In genomic region chr10:8026349-8027259, GRCh38 we compare ENCODE assay signal across 11 cellular contexts. TPM values are rescaled to one million over a fixed set of nuclear protein-coding genes. Genes with fewer than 3 reads are reported as not detected.
DNase-seq lines count a peak whose midpoint lies in the region; ATAC-seq, FAIRE-seq and TF ChIP-seq lines count a peak whose summit lies in the region.
"Had no signal": no experiment of that assay in that cellular context is flagged by ENCODE, and none has a peak within 500 bp of the region (broad histone marks: within the 10 kb centered on the region; RNA-seq: fewer than 3 reads in every experiment).

No MANE protein-coding gene starts in this region.

- H3K27me3 Mint-ChIP-seq in Calu3 (ENCODE audit: unreplicated experiment) (peaks cover 7% of the 10 kb centered on the region), memory B cell (peaks cover 8% of the 10 kb centered on the region)
- peaks cover 11% of the 10 kb centered on the region for H3K27me3 Mint-ChIP-seq in activated T-helper 2 cell treated with anti-CD3 and anti-CD28 coated beads, Interferon-gamma antibody, Interleukin-2, Interleukin-4, amounts not matched to agents 10 μg/mL and 5 μg/mL and 100 μg/mL, durations not matched to agents 14 hours and 24 hours and 36 hours (ENCODE audit: low read depth)

- no peak overlapping the region for H3K4me3 ChIP-seq in H7 (ENCODE audit: insufficient read depth, low read depth, low read length)
- H3K4me3 ChIP-seq: dorsolateral prefrontal cortex, suprapubic skin had no signal

- H3K9me3 Mint-ChIP-seq in Calu3 (ENCODE audit: low read depth, unreplicated experiment) = no peaks in the 10 kb centered on the region
- no peaks in the 10 kb centered on the region for H3K9me3 Mint-ChIP-seq in activated T-helper 2 cell treated with anti-CD3 and anti-CD28 coated beads, Interferon-gamma antibody, Interleukin-2, Interleukin-4, amounts not matched to agents 10 μg/mL and 5 μg/mL and 100 μg/mL, durations not matched to agents 14 hours and 24 hours and 36 hours
- no peaks in the 10 kb centered on the region for H3K9me3 Mint-ChIP-seq in memory B cell
- H3K9me3 Mint-ChIP-seq: nephron progenitor cell had no signal

- intact Hi-C loops in Calu3 (cut with micrococcal nuclease; ENCODE audit: unreplicated experiment) = no loop called here
- intact Hi-C loops in activated T-helper 2 cell treated with anti-CD3 and anti-CD28 coated beads, Interferon-gamma antibody, Interleukin-2, Interleukin-4, amounts not matched to agents 10 μg/mL and 5 μg/mL and 100 μg/mL, durations not matched to agents 14 hours and 24 hours and 36 hours (cut with micrococcal nuclease) = no loop called here

- H3K27me3 ChIP-seq in H7 (ENCODE audit: control insufficient read depth, insufficient read depth, low read length) = peaks cover 2% of the 10 kb centered on the region

- H3K27ac Mint-ChIP-seq in Calu3 (ENCODE audit: unreplicated experiment) (no peak overlapping the region), memory B cell (no peak overlapping the region)
- H3K27ac Mint-ChIP-seq in activated T-helper 2 cell treated with anti-CD3 and anti-CD28 coated beads, Interferon-gamma antibody, Interleukin-2, Interleukin-4, amounts not matched to agents 10 μg/mL and 5 μg/mL and 100 μg/mL, durations not matched to agents 14 hours and 24 hours and 36 hours = no peak overlapping the region
- H3K27ac Mint-ChIP-seq: nephron progenitor cell had no signal

- H3K36me3 ChIP-seq in H7 (replicated peaks; ENCODE audit: control insufficient read depth, insufficient read depth, low read length) = no peaks in the 10 kb centered on the region
- H3K36me3 ChIP-seq: suprapubic skin had no signal

- FAIRE-seq in GM12892 (lab: Jason Lieb, UNC) (no peak), D721Med (lab: Jason Lieb, UNC) (no peak)

- no peak for TF ChIP-seq CTCF in Calu3 (IDR thresholded peaks at IDR 0.05; ENCODE audit: unreplicated experiment)
- TF ChIP-seq CTCF in D721Med (IDR thresholded peaks at IDR 0.05; ENCODE audit: insufficient read depth, missing control alignments) = no peak

- H3K4me1 Mint-ChIP-seq in Calu3 (ENCODE audit: low read depth, unreplicated experiment) (no peaks in the 10 kb centered on the region), memory B cell (peaks cover 4% of the 10 kb centered on the region)
- peaks cover 8% of the 10 kb centered on the region for H3K4me1 Mint-ChIP-seq in activated T-helper 2 cell treated with anti-CD3 and anti-CD28 coated beads, Interferon-gamma antibody, Interleukin-2, Interleukin-4, amounts not matched to agents 10 μg/mL and 5 μg/mL and 100 μg/mL, durations not matched to agents 14 hours and 24 hours and 36 hours (ENCODE audit: low read depth)

- H3K4me3 Mint-ChIP-seq in Calu3 (ENCODE audit: low read depth, unreplicated experiment) = peak overlapping the region; percentile 48
- H3K4me3 Mint-ChIP-seq in activated T-helper 2 cell treated with anti-CD3 and anti-CD28 coated beads, Interferon-gamma antibody, Interleukin-2, Interleukin-4, amounts not matched to agents 10 μg/mL and 5 μg/mL and 100 μg/mL, durations not matched to agents 14 hours and 24 hours and 36 hours (ENCODE audit: low read depth) = peak overlapping the region; percentile 44
- peak overlapping the region; percentile 65 for H3K4me3 Mint-ChIP-seq in memory B cell
- H3K4me3 Mint-ChIP-seq: nephron progenitor cell had no signal

- H3K36me3 Mint-ChIP-seq in Calu3 (ENCODE audit: insufficient read depth, unreplicated experiment) (no peaks in the 10 kb centered on the region), memory B cell (no peaks in the 10 kb centered on the region)
- H3K36me3 Mint-ChIP-seq in activated T-helper 2 cell treated with anti-CD3 and anti-CD28 coated beads, Interferon-gamma antibody, Interleukin-2, Interleukin-4, amounts not matched to agents 10 μg/mL and 5 μg/mL and 100 μg/mL, durations not matched to agents 14 hours and 24 hours and 36 hours (ENCODE audit: low read depth) = no peaks in the 10 kb centered on the region

- CTCF ChIA-PET in Calu3 (lab: Charles Lee) = interaction anchor here (0.7 to 1.2 kb wide), 4 partner anchors 14 to 133 kb away, joined by 3 to 11 read pairs (median 5); no protein-coding TSS in a partner anchor

- DNase-seq in Calu3 (no peak), H7 (peak; percentile 32), memory B cell (ENCODE audit: low spot score in 2 of 2) (no peak), GM12892 (ENCODE audit: insufficient read length) (no peak), D721Med (ENCODE audit: insufficient read length, low spot score) (no peak)
- no peak for DNase-seq in activated T-helper 2 cell treated with anti-CD3 and anti-CD28 coated beads, Interferon-gamma antibody, Interleukin-2, Interleukin-4, amounts not matched to agents 10 μg/mL and 5 μg/mL and 100 μg/mL, durations not matched to agents 14 hours and 24 hours and 36 hours (ENCODE audit: low spot score)
- DNase-seq: dorsolateral prefrontal cortex, NCI-H526, nephron progenitor cell had no signal

- BruUV-seq in Calu3 (replicated peaks; lab: Mats Ljungman, UMichigan) = no TSS peak

- TF ChIP-seq POLR2A in GM12892 (IDR thresholded peaks at IDR 0.05; ENCODE audit: low read depth, low read length) = no peak

- ATAC-seq in memory B cell (ENCODE audit: low read depth) (no peak), HG03520 (IDR thresholded peaks at IDR 0.05; ENCODE audit: unreplicated experiment) (no peak)

RNA-seq across cellular contexts. Expression of gene GATA3, which starts 27.9 kb away (rescaled TPM):
- 5.0 and 8.2 TPM in 2 replicates for total RNA-seq in Calu3 (2022)
- total RNA-seq in H7 (2014; rRNA removed; shearing (Covaris generic)) = 0.11 and 1.1 TPM in 2 replicates
- 281 and 293 TPM in 2 replicates for total RNA-seq in activated T-helper 2 cell treated with anti-CD3 and anti-CD28 coated beads, Interferon-gamma antibody, Interleukin-2, Interleukin-4, amounts not matched to agents 10 μg/mL and 5 μg/mL and 100 μg/mL, durations not matched to agents 14 hours and 24 hours and 36 hours
- polyA plus RNA-seq in GM12892 (2012; ENCODE audit: missing spikeins) = 2.8 TPM

Comparison
In these comparisons a context has a peak if more than half of its experiments do, and no peak if none do; other contexts are left out.
1. RNA of gene GATA3, which starts 27.9 kb away (total RNA-seq): 281 to 293 TPM in activated T-helper 2 cell treated with anti-CD3 and anti-CD28 coated beads, Interferon-gamma antibody, Interleukin-2, Interleukin-4, amounts not matched to agents 10 μg/mL and 5 μg/mL and 100 μg/mL, durations not matched to agents 14 hours and 24 hours and 36 hours; 5.0 to 8.2 TPM in Calu3 and 0.11 to 1.1 TPM in H7; every median in the first group is over 10 times any median in the second.
2. Peak in every context shown above with its lines, with median percentiles within 50 percentile points of each other: H3K4me3 Mint-ChIP-seq.